ENCODE assay signal across 9 cellular contexts in genomic region chr5:131381011-131381410, GRCh38.
DNase-seq lines count a peak whose midpoint lies in the region; ATAC-seq and TF ChIP-seq lines count a peak whose summit lies in the region.
"Had no signal": no experiment of that assay in that cellular context is flagged by ENCODE, and none has a peak within 500 bp of the region (broad histone marks: within the 10 kb centered on the region; RNA-seq: fewer than 3 reads in every experiment).

No MANE protein-coding gene starts in this region.

- H3K4me1 Mint-ChIP-seq in CD4-positive, alpha-beta T cell (ENCODE audit: low read depth): peaks cover 97% of the 10 kb centered on the region
- peaks cover 34% of the 10 kb centered on the region for H3K4me1 Mint-ChIP-seq in dendritic cell treated with granulocyte-macrophage colony-stimulating factor and Interleukin-4, amounts not matched to agents 40 ng/mL and 50 ng/mL, for 4 days (ENCODE audit: low read depth)
- H3K4me1 Mint-ChIP-seq in neural crest cell (peaks cover 29% of the 10 kb centered on the region), neural progenitor cell (peaks cover 15% of the 10 kb centered on the region)

- H3K36me3 Mint-ChIP-seq in CD4-positive, alpha-beta T cell (ENCODE audit: low read depth): peaks cover 50% of the 10 kb centered on the region
- peaks cover 42% of the 10 kb centered on the region for H3K36me3 Mint-ChIP-seq in dendritic cell treated with granulocyte-macrophage colony-stimulating factor and Interleukin-4, amounts not matched to agents 40 ng/mL and 50 ng/mL, for 4 days (ENCODE audit: low read depth)
- H3K36me3 Mint-ChIP-seq in neural crest cell (ENCODE audit: low read depth): no peaks in the 10 kb centered on the region
- H3K36me3 Mint-ChIP-seq in neural progenitor cell: peaks cover 7% of the 10 kb centered on the region

- intact Hi-C loops in CD4-positive, alpha-beta T cell (cut with DNase I, micrococcal nuclease): loop anchor here in 1 of 2 experiments (5.0 kb wide), 1 partner anchor 114 kb away; no protein-coding TSS in a partner anchor
- intact Hi-C loops in dendritic cell treated with granulocyte-macrophage colony-stimulating factor and Interleukin-4, amounts not matched to agents 40 ng/mL and 50 ng/mL, for 4 days (cut with micrococcal nuclease): loop anchor here (5.0 kb wide), 1 partner anchor 219 kb away; no protein-coding TSS in a partner anchor
- intact Hi-C loops in prostate gland (cut with DNase I): no loop called here

- no peaks in the 10 kb centered on the region for H3K27me3 ChIP-seq in CD4-positive, alpha-beta T cell (ENCODE audit: control insufficient read depth, insufficient read depth, low read length)
- H3K27me3 ChIP-seq in OCI-LY3 (ENCODE audit: low read depth, low read length): no peaks in the 10 kb centered on the region
- H3K27me3 ChIP-seq in prostate gland (replicated peaks; ENCODE audit: insufficient read depth): no peaks in the 10 kb centered on the region
- H3K27me3 ChIP-seq in neural progenitor cell: no peaks in the 10 kb centered on the region

- peaks cover 3% of the 10 kb centered on the region for H3F3A ChIP-seq in neural progenitor cell (ENCODE audit: low read depth)

- CTCF ChIA-PET in CD4-positive, alpha-beta T cell (lab: Charles Lee): interaction anchor here (1.4 to 2.3 kb wide), 3 partner anchors 18 to 116 kb away, joined by 7 to 34 read pairs (median 8); partner anchors contain the start of gene CDC42SE2

- TF ChIP-seq POLR2A in prostate gland (IDR thresholded peaks at IDR 0.05): no peak

- peaks cover 3% of the 10 kb centered on the region for H3K9me3 Mint-ChIP-seq in CD4-positive, alpha-beta T cell
- no peaks in the 10 kb centered on the region for H3K9me3 Mint-ChIP-seq in dendritic cell treated with granulocyte-macrophage colony-stimulating factor and Interleukin-4, amounts not matched to agents 40 ng/mL and 50 ng/mL, for 4 days
- H3K9me3 Mint-ChIP-seq in neural crest cell: no peaks in the 10 kb centered on the region
- H3K9me3 Mint-ChIP-seq in neural progenitor cell: no peaks in the 10 kb centered on the region

- peak overlapping the region; percentile 97 for H3K27ac ChIP-seq in CD4-positive, alpha-beta T cell (ENCODE audit: low read depth, low read length)
- H3K27ac ChIP-seq in OCI-LY3 (ENCODE audit: low read length): peak overlapping the region; percentile 88
- H3K27ac ChIP-seq in prostate gland: no peak overlapping the region
- H3K27ac ChIP-seq in neural progenitor cell: no peak overlapping the region
- H3K27ac ChIP-seq: psoas muscle had no signal

- DNase-seq in CD4-positive, alpha-beta T cell: no peak
- DNase-seq in neural crest cell (ENCODE audit: low read depth, low spot score) (no peak), HuH-7 (ENCODE audit: low spot score) (no peak), prostate gland (ENCODE audit: low spot score) (no peak), neural progenitor cell (ENCODE audit: low spot score) (no peak)
- DNase-seq: psoas muscle had no signal

- H3K9me3 ChIP-seq in CD4-positive, alpha-beta T cell (ENCODE audit: control insufficient read depth, low read length): no peaks in the 10 kb centered on the region
- H3K9me3 ChIP-seq in OCI-LY3 (ENCODE audit: insufficient read depth, low read length) (no peaks in the 10 kb centered on the region), prostate gland (no peaks in the 10 kb centered on the region), neural progenitor cell (ENCODE audit: low read depth) (no peaks in the 10 kb centered on the region)
- H3K9me3 ChIP-seq: psoas muscle had no signal

- H2AFZ ChIP-seq in OCI-LY3 (ENCODE audit: low read depth, low read length) (no peak overlapping the region), neural progenitor cell (replicated peaks) (no peak overlapping the region)

- no peak for TF ChIP-seq CTCF in CD4-positive, alpha-beta T cell (IDR thresholded peaks at IDR 0.05)
- TF ChIP-seq CTCF in OCI-LY3 (IDR thresholded peaks at IDR 0.05; ENCODE audit: low read depth, low read length): no peak
- no peak for TF ChIP-seq CTCF in neural crest cell (conservative IDR thresholded peaks at IDR 0.05)
- no peak for TF ChIP-seq CTCF in prostate gland (IDR thresholded peaks at IDR 0.05)
- TF ChIP-seq CTCF in neural progenitor cell (IDR thresholded peaks at IDR 0.05): no peak

- 0 out of 2 replicates have a peak overlapping the region, but pooled peaks have one; percentile 24 for H3K4me3 ChIP-seq in OCI-LY3 (ENCODE audit: low read length)
- H3K4me3 ChIP-seq in prostate gland: no peak overlapping the region
- no peak overlapping the region for H3K4me3 ChIP-seq in neural progenitor cell
- H3K4me3 ChIP-seq: psoas muscle had no signal

- H3K36me3 ChIP-seq in OCI-LY3 (replicated peaks; ENCODE audit: low read depth, low read length) (peaks cover 16% of the 10 kb centered on the region), prostate gland (no peaks in the 10 kb centered on the region), neural progenitor cell (no peaks in the 10 kb centered on the region)

- H3K9ac ChIP-seq in OCI-LY3 (ENCODE audit: low read length) (peak overlapping the region; percentile 32; the same call in 1 of the 2 replicates), neural progenitor cell (no peak overlapping the region)

- H3K4me3 Mint-ChIP-seq in CD4-positive, alpha-beta T cell: peak overlapping the region; percentile 76
- H3K4me3 Mint-ChIP-seq in dendritic cell treated with granulocyte-macrophage colony-stimulating factor and Interleukin-4, amounts not matched to agents 40 ng/mL and 50 ng/mL, for 4 days: peak overlapping the region; percentile 35
- no peak overlapping the region for H3K4me3 Mint-ChIP-seq in neural crest cell
- no peak overlapping the region for H3K4me3 Mint-ChIP-seq in neural progenitor cell

- WGBS in prostate gland: 94% methylated on average over 4 of the region's 4 CpGs

- H4K20me1 ChIP-seq in OCI-LY3 (ENCODE audit: insufficient read depth, low read length): peaks cover 79% of the 10 kb centered on the region
- peaks cover 4% of the 10 kb centered on the region for H4K20me1 ChIP-seq in neural progenitor cell (ENCODE audit: low read depth)

- POLR2A ChIA-PET in CD4-positive, alpha-beta T cell (lab: Charles Lee): interaction anchor here (1.0 to 15.0 kb wide), 18 partner anchors 8 to 217 kb away, joined by 3 to 395 read pairs (median 10); partner anchors contain the start of gene CDC42SE2

- no peak for ATAC-seq in CD4-positive, alpha-beta T cell (ENCODE audit: poor library complexity)
- no peak for ATAC-seq in activated CD4-positive, CD25-positive, alpha-beta regulatory T cell treated with anti-CD3 and anti-CD28 coated beads, Interleukin-2, amount 50 U/mL, for 24 hours
- ATAC-seq: psoas muscle had no signal

- H3K4me2 ChIP-seq in OCI-LY3 (ENCODE audit: low read length) (peak overlapping the region; percentile 54), neural progenitor cell (no peak overlapping the region)

- H3K4me1 ChIP-seq in OCI-LY3 (ENCODE audit: low read length) (peaks cover 95% of the 10 kb centered on the region), prostate gland (replicated peaks) (no peaks in the 10 kb centered on the region), neural progenitor cell (no peaks in the 10 kb centered on the region)

- peak overlapping the region; percentile 97 for H3K27ac Mint-ChIP-seq in CD4-positive, alpha-beta T cell
- peak overlapping the region; percentile 86 for H3K27ac Mint-ChIP-seq in dendritic cell treated with granulocyte-macrophage colony-stimulating factor and Interleukin-4, amounts not matched to agents 40 ng/mL and 50 ng/mL, for 4 days
- H3K27ac Mint-ChIP-seq in neural crest cell (ENCODE audit: unreplicated experiment): peak overlapping the region; percentile 0
- no peak overlapping the region for H3K27ac Mint-ChIP-seq in neural progenitor cell

- H3K27me3 Mint-ChIP-seq in CD4-positive, alpha-beta T cell: no peaks in the 10 kb centered on the region
- H3K27me3 Mint-ChIP-seq in dendritic cell treated with granulocyte-macrophage colony-stimulating factor and Interleukin-4, amounts not matched to agents 40 ng/mL and 50 ng/mL, for 4 days: no peaks in the 10 kb centered on the region
- no peaks in the 10 kb centered on the region for H3K27me3 Mint-ChIP-seq in neural crest cell (ENCODE audit: low read depth)
- H3K27me3 Mint-ChIP-seq in neural progenitor cell (ENCODE audit: insufficient read depth, low read depth): no peaks in the 10 kb centered on the region

- peaks cover 100% of the 10 kb centered on the region for H3K79me2 ChIP-seq in OCI-LY3 (ENCODE audit: low read length)
- peaks cover 31% of the 10 kb centered on the region for H3K79me2 ChIP-seq in neural progenitor cell (ENCODE audit: low read depth)

Comparison
In these comparisons a context has a peak if more than half of its experiments do, and no peak if none do; other contexts are left out.
1. H3K27ac ChIP-seq: peak in CD4-positive, alpha-beta T cell (single experiment) and OCI-LY3 (single experiment); none in prostate gland (0 of 2) and neural progenitor cell (single experiment).
2. H3K4me3 Mint-ChIP-seq: peak in CD4-positive, alpha-beta T cell (single experiment) and dendritic cell treated with granulocyte-macrophage colony-stimulating factor and Interleukin-4, amounts not matched to agents 40 ng/mL and 50 ng/mL, for 4 days (single experiment); none in neural crest cell (single experiment) and neural progenitor cell (single experiment).